ENCODE assay signal across 2 cellular contexts in the genomic region with DNA sequence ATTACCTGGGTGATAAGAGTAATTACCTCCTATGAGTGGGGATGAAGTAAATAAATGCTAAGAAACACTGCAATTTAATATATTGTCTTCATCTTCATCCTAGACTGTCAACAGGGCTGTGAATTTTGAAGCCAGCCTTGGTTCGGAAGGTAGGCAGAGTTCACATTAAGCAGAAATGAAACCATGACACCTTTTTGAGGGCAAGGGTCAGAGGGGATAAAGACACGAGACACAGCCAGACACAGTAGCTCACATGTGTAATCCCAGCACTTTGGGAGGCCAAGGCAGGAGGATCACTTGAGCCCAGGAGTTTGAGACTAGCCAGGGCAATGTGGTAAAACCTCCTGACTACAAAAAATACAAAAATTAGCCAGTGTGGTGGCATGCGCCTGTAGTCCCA.
A peak's percentile ranks its signal among the peaks of the same experiment; 100 is the strongest.
TF ChIP-seq lines count a peak whose summit lies in the region.

No MANE protein-coding gene starts in this region.

TF ChIP-seq in IMR-90, 13 proteins besides CTCF, POLR2A, EP300 and RAD21:
- no peak for TF ChIP-seq CHD1 (IDR thresholded peaks at IDR 0.05; ENCODE audit: low read depth, low read length)
- no peak for TF ChIP-seq RCOR1 (IDR thresholded peaks at IDR 0.05; ENCODE audit: insufficient replicate concordance, low read length)
- no peak for TF ChIP-seq FOS (IDR thresholded peaks at IDR 0.05; ENCODE audit: low read depth, low read length)
- no peak for TF ChIP-seq CEBPB (IDR thresholded peaks at IDR 0.05; ENCODE audit: low read depth, low read length)
- TF ChIP-seq MAZ (IDR thresholded peaks at IDR 0.05; ENCODE audit: borderline replicate concordance, low read depth, low read length) = no peak
- TF ChIP-seq BHLHE40 (IDR thresholded peaks at IDR 0.05; ENCODE audit: low read depth, low read length) = no peak
- no peak for TF ChIP-seq NFE2L2 (IDR thresholded peaks at IDR 0.05; ENCODE audit: low read depth, low read length)
- TF ChIP-seq RFX5 (IDR thresholded peaks at IDR 0.05; ENCODE audit: low read depth, low read length) = no peak
- TF ChIP-seq MXI1 (IDR thresholded peaks at IDR 0.05; ENCODE audit: borderline replicate concordance, low read depth, low read length) = no peak
- TF ChIP-seq USF2 (IDR thresholded peaks at IDR 0.05; ENCODE audit: low read depth, low read length) = no peak
- TF ChIP-seq MAFK (IDR thresholded peaks at IDR 0.05; ENCODE audit: low read depth, low read length) = no peak
- no peak for TF ChIP-seq SMC3 (IDR thresholded peaks at IDR 0.05; ENCODE audit: low read depth, low read length)
- TF ChIP-seq, protein P1, sequence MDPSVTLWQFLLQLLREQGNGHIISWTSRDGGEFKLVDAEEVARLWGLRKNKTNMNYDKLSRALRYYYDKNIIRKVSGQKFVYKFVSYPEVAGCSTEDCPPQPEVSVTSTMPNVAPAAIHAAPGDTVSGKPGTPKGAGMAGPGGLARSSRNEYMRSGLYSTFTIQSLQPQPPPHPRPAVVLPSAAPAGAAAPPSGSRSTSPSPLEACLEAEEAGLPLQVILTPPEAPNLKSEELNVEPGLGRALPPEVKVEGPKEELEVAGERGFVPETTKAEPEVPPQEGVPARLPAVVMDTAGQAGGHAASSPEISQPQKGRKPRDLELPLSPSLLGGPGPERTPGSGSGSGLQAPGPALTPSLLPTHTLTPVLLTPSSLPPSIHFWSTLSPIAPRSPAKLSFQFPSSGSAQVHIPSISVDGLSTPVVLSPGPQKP (IDR thresholded peaks at IDR 0.05; ENCODE audit: borderline replicate concordance, low read depth, low read length) = no peak
TF ChIP-seq in IMR-90: peak in this region for 0.

TF ChIP-seq in GM12878, 131 proteins besides CTCF, POLR2A, EP300 and RAD21:
- TF ChIP-seq CBFB (IDR thresholded peaks at IDR 0.05; ENCODE audit: low read depth) (no peak), RFX5 (IDR thresholded peaks at IDR 0.05; ENCODE audit: low read depth, low read length) (no peak), JUND (IDR thresholded peaks at IDR 0.05; ENCODE audit: low read depth, low read length) (no peak), CEBPB (IDR thresholded peaks at IDR 0.05; ENCODE audit: borderline replicate concordance in 1 of 2, low read depth in 2 of 2, low read length in 2 of 2) (no peak), RBBP5 (conservative IDR thresholded peaks at IDR 0.05) (no peak), NR2F1 (conservative IDR thresholded peaks at IDR 0.05) (peak; percentile 54), NR2C1 (IDR thresholded peaks at IDR 0.05) (peak; percentile 59), KDM1A (IDR thresholded peaks at IDR 0.05; ENCODE audit: borderline replicate concordance) (no peak), ZBED1 (IDR thresholded peaks at IDR 0.05; ENCODE audit: borderline replicate concordance) (no peak), ZBTB33 (IDR thresholded peaks at IDR 0.05) (no peak), LARP7 (IDR thresholded peaks at IDR 0.05) (no peak), BHLHE40 (IDR thresholded peaks at IDR 0.05; ENCODE audit: borderline replicate concordance in 1 of 2, low read depth in 2 of 2, low read length in 1 of 2) (peak in 1 of 2 experiments; percentile 33; a peak in 1 of 4 replicates)
